Comparison of ENCODE assay signal across 13 cellular contexts in genomic region chr9:100088202-100088601, GRCh38. TPM values are rescaled to one million over a fixed set of nuclear protein-coding genes. Genes with fewer than 3 reads are reported as not detected.
DNase-seq lines count a peak whose midpoint lies in the region; ATAC-seq and TF ChIP-seq lines count a peak whose summit lies in the region.
"Had no signal": no experiment of that assay in that cellular context is flagged by ENCODE, and none has a peak within 500 bp of the region (broad histone marks: within the 10 kb centered on the region; RNA-seq: fewer than 3 reads in every experiment).

No MANE protein-coding gene starts in this region.

- peak overlapping the region; percentile 42 for H3K4me3 Mint-ChIP-seq in activated CD4-positive, alpha-beta T cell treated with anti-CD3 and anti-CD28 coated beads, Interleukin-2, amount 10 ng/mL, durations not matched to agents 24 days and 14 days
- no peak overlapping the region for H3K4me3 Mint-ChIP-seq in activated CD4-positive, alpha-beta T cell treated with anti-CD3 and anti-CD28 coated beads, Interleukin-2, amount 10 ng/mL, durations not matched to agents 7 days and 5 days
- no peak overlapping the region for H3K4me3 Mint-ChIP-seq in activated naive CD8-positive, alpha-beta T cell treated with anti-CD3 and anti-CD28 coated beads for 36 hours
- peak overlapping the region in 6 of 10 donors; percentile 12 to 60 (median 42) for H3K4me3 Mint-ChIP-seq in naive thymus-derived CD4-positive, alpha-beta T cell
- no peak overlapping the region for H3K4me3 Mint-ChIP-seq in mesothelial cell of epicardium
- H3K4me3 Mint-ChIP-seq: type B pancreatic cell had no signal

- H3K4me3 ChIP-seq in Karpas-422 (ENCODE audit: low read length), result no peak overlapping the region
- H3K4me3 ChIP-seq in naive thymus-derived CD4-positive, alpha-beta T cell (ENCODE audit: low read length), result no peak overlapping the region
- H3K4me3 ChIP-seq: A549, left lung had no signal

- no peaks in the 10 kb centered on the region for H3K9me2 ChIP-seq in Karpas-422 (replicated peaks; ENCODE audit: insufficient read depth, low read length)

- no peak overlapping the region for H3K9ac ChIP-seq in Karpas-422 (ENCODE audit: low read length)

- TF ChIP-seq CTCF in mesothelial cell of epicardium (IDR thresholded peaks at IDR 0.05; ENCODE audit: unreplicated experiment) (no peak), GM13976 (IDR thresholded peaks at IDR 0.05; ENCODE audit: borderline replicate concordance, control extremely low read depth, extremely low read depth, insufficient read depth, missing control alignments) (no peak)

- H3K9me3 ChIP-seq in Karpas-422 (ENCODE audit: low read length), result no peaks in the 10 kb centered on the region
- no peaks in the 10 kb centered on the region for H3K9me3 ChIP-seq in naive thymus-derived CD4-positive, alpha-beta T cell (ENCODE audit: control insufficient read depth in 2 of 3, low read length in 3 of 3)
- H3K9me3 ChIP-seq: A549, left lung had no signal

- H3K36me3 Mint-ChIP-seq in activated CD4-positive, alpha-beta T cell treated with anti-CD3 and anti-CD28 coated beads, Interleukin-2, amount 10 ng/mL, durations not matched to agents 24 days and 14 days (ENCODE audit: low read depth), result peaks cover 4% of the 10 kb centered on the region
- H3K36me3 Mint-ChIP-seq in activated CD4-positive, alpha-beta T cell treated with anti-CD3 and anti-CD28 coated beads, Interleukin-2, amount 10 ng/mL, durations not matched to agents 7 days and 5 days (ENCODE audit: low read depth), result peaks cover 3% of the 10 kb centered on the region
- no peaks in the 10 kb centered on the region for H3K36me3 Mint-ChIP-seq in activated naive CD8-positive, alpha-beta T cell treated with anti-CD3 and anti-CD28 coated beads for 36 hours
- H3K36me3 Mint-ChIP-seq in naive thymus-derived CD4-positive, alpha-beta T cell, result no peaks in the 10 kb centered on the region
- H3K36me3 Mint-ChIP-seq in mesothelial cell of epicardium, result no peaks in the 10 kb centered on the region
- H3K36me3 Mint-ChIP-seq: type B pancreatic cell had no signal

- CTCF ChIA-PET in activated CD4-positive, alpha-beta T cell treated with anti-CD3 and anti-CD28 coated beads, Interleukin-2, amount 10 ng/mL, durations not matched to agents 7 days and 5 days (lab: Charles Lee), result no interaction called here
- CTCF ChIA-PET in naive thymus-derived CD4-positive, alpha-beta T cell (lab: Charles Lee), result no interaction called here

- peaks cover 65% of the 10 kb centered on the region for H3K4me1 ChIP-seq in Karpas-422 (ENCODE audit: low read length)
- H3K4me1 ChIP-seq in naive thymus-derived CD4-positive, alpha-beta T cell (ENCODE audit: control insufficient read depth in 2 of 2, insufficient read depth in 2 of 2, low read length in 2 of 2), result peaks cover 30 to 34% of the 10 kb centered on the region in 2 donors
- H3K4me1 ChIP-seq: A549 had no signal

- POLR2A ChIA-PET in activated CD4-positive, alpha-beta T cell treated with anti-CD3 and anti-CD28 coated beads, Interleukin-2, amount 10 ng/mL, durations not matched to agents 7 days and 5 days (lab: Charles Lee), result no interaction called here
- POLR2A ChIA-PET in naive thymus-derived CD4-positive, alpha-beta T cell (lab: Charles Lee), result no interaction called here

- in situ Hi-C loops in GM13976 (cut with MboI; ENCODE audit: low sequenced_read_pairs, unreplicated experiment), result no loop called here

- peak overlapping the region; percentile 3 for H3K4me2 ChIP-seq in Karpas-422 (ENCODE audit: low read depth, low read length, poor library complexity, severe bottlenecking)
- H3K4me2 ChIP-seq: A549 had no signal

- H4K20me1 ChIP-seq in Karpas-422 (ENCODE audit: insufficient read depth, low read depth, low read length), result peaks cover 35% of the 10 kb centered on the region

- intact Hi-C loops in activated CD4-positive, alpha-beta T cell treated with anti-CD3 and anti-CD28 coated beads, Interleukin-2, amount 10 ng/mL, durations not matched to agents 24 days and 14 days (cut with micrococcal nuclease), result loop anchor here (10.0 kb wide), 2 partner anchors 237 to 1033 kb away; no protein-coding TSS in a partner anchor
- intact Hi-C loops in naive thymus-derived CD4-positive, alpha-beta T cell (cut with micrococcal nuclease), result no loop called here

- no peak for ATAC-seq in naive thymus-derived CD4-positive, alpha-beta T cell
- ATAC-seq in HG03469 (IDR thresholded peaks at IDR 0.05; ENCODE audit: unreplicated experiment), result no peak
- ATAC-seq: A549, left lung had no signal

- H3K27me3 Mint-ChIP-seq in activated CD4-positive, alpha-beta T cell treated with anti-CD3 and anti-CD28 coated beads, Interleukin-2, amount 10 ng/mL, durations not matched to agents 24 days and 14 days, result no peaks in the 10 kb centered on the region
- H3K27me3 Mint-ChIP-seq in activated CD4-positive, alpha-beta T cell treated with anti-CD3 and anti-CD28 coated beads, Interleukin-2, amount 10 ng/mL, durations not matched to agents 7 days and 5 days, result no peaks in the 10 kb centered on the region
- H3K27me3 Mint-ChIP-seq in activated naive CD8-positive, alpha-beta T cell treated with anti-CD3 and anti-CD28 coated beads for 36 hours, result no peaks in the 10 kb centered on the region
- H3K27me3 Mint-ChIP-seq in naive thymus-derived CD4-positive, alpha-beta T cell, result no peaks in the 10 kb centered on the region
- no peaks in the 10 kb centered on the region for H3K27me3 Mint-ChIP-seq in mesothelial cell of epicardium (ENCODE audit: low read depth)
- H3K27me3 Mint-ChIP-seq: type B pancreatic cell had no signal

- H3K27ac Mint-ChIP-seq in activated CD4-positive, alpha-beta T cell treated with anti-CD3 and anti-CD28 coated beads, Interleukin-2, amount 10 ng/mL, durations not matched to agents 24 days and 14 days, result peak overlapping the region; percentile 67
- no peak overlapping the region for H3K27ac Mint-ChIP-seq in activated CD4-positive, alpha-beta T cell treated with anti-CD3 and anti-CD28 coated beads, Interleukin-2, amount 10 ng/mL, durations not matched to agents 7 days and 5 days
- H3K27ac Mint-ChIP-seq in activated naive CD8-positive, alpha-beta T cell treated with anti-CD3 and anti-CD28 coated beads for 36 hours, result peak overlapping the region; percentile 63
- peak overlapping the region in 3 of 9 donors; percentile 65 to 74 (median 69) for H3K27ac Mint-ChIP-seq in naive thymus-derived CD4-positive, alpha-beta T cell
- no peak overlapping the region for H3K27ac Mint-ChIP-seq in mesothelial cell of epicardium
- H3K27ac Mint-ChIP-seq: type B pancreatic cell had no signal

- no peak overlapping the region for H3K27ac ChIP-seq in Karpas-422 (ENCODE audit: low read length)
- no peak overlapping the region for H3K27ac ChIP-seq in naive thymus-derived CD4-positive, alpha-beta T cell (ENCODE audit: low read depth, low read length)
- H3K27ac ChIP-seq: A549, left lung had no signal

- H3K9me3 Mint-ChIP-seq in activated CD4-positive, alpha-beta T cell treated with anti-CD3 and anti-CD28 coated beads, Interleukin-2, amount 10 ng/mL, durations not matched to agents 24 days and 14 days, result no peaks in the 10 kb centered on the region
- no peaks in the 10 kb centered on the region for H3K9me3 Mint-ChIP-seq in activated CD4-positive, alpha-beta T cell treated with anti-CD3 and anti-CD28 coated beads, Interleukin-2, amount 10 ng/mL, durations not matched to agents 7 days and 5 days
- no peaks in the 10 kb centered on the region for H3K9me3 Mint-ChIP-seq in activated naive CD8-positive, alpha-beta T cell treated with anti-CD3 and anti-CD28 coated beads for 36 hours
- H3K9me3 Mint-ChIP-seq in naive thymus-derived CD4-positive, alpha-beta T cell, result no peaks in the 10 kb centered on the region
- no peaks in the 10 kb centered on the region for H3K9me3 Mint-ChIP-seq in mesothelial cell of epicardium
- H3K9me3 Mint-ChIP-seq: type B pancreatic cell had no signal

- no peak overlapping the region for H2AFZ ChIP-seq in Karpas-422 (ENCODE audit: low read length)

- H3K27me3 ChIP-seq in Karpas-422 (ENCODE audit: low read length), result no peaks in the 10 kb centered on the region
- no peaks in the 10 kb centered on the region for H3K27me3 ChIP-seq in naive thymus-derived CD4-positive, alpha-beta T cell (ENCODE audit: control insufficient read depth in 2 of 2, insufficient read depth in 2 of 2, low read length in 2 of 2)
- H3K27me3 ChIP-seq: left lung had no signal

- H3K79me2 ChIP-seq in Karpas-422 (ENCODE audit: low read length), result peaks cover 100% of the 10 kb centered on the region

- DNase-seq in activated CD4-positive, alpha-beta T cell treated with anti-CD3 and anti-CD28 coated beads, Interleukin-2, amount 10 ng/mL, durations not matched to agents 24 days and 14 days, result no peak
- DNase-seq in activated CD4-positive, alpha-beta T cell treated with anti-CD3 and anti-CD28 coated beads, Interleukin-2, amount 10 ng/mL, durations not matched to agents 7 days and 5 days, result no peak
- no peak for DNase-seq in Karpas-422
- DNase-seq in activated naive CD8-positive, alpha-beta T cell treated with anti-CD3 and anti-CD28 coated beads for 36 hours, result no peak
- no peak for DNase-seq in naive thymus-derived CD4-positive, alpha-beta T cell
- DNase-seq in mesothelial cell of epicardium (ENCODE audit: low spot score in 2 of 2, unreplicated experiment in 2 of 2), result no peak
- no peak for DNase-seq in GM13976 (ENCODE audit: low spot score)
- DNase-seq: left lung, NCI-H2171 treated with DMSO at 0.1 percent for 48 hours, SW 1271 had no signal

- H3K4me1 Mint-ChIP-seq in activated CD4-positive, alpha-beta T cell treated with anti-CD3 and anti-CD28 coated beads, Interleukin-2, amount 10 ng/mL, durations not matched to agents 24 days and 14 days, result peaks cover 44% of the 10 kb centered on the region
- H3K4me1 Mint-ChIP-seq in activated CD4-positive, alpha-beta T cell treated with anti-CD3 and anti-CD28 coated beads, Interleukin-2, amount 10 ng/mL, durations not matched to agents 7 days and 5 days, result peaks cover 46% of the 10 kb centered on the region
- H3K4me1 Mint-ChIP-seq in activated naive CD8-positive, alpha-beta T cell treated with anti-CD3 and anti-CD28 coated beads for 36 hours, result peaks cover 73% of the 10 kb centered on the region
- H3K4me1 Mint-ChIP-seq in naive thymus-derived CD4-positive, alpha-beta T cell, result peaks cover 51 to 86% (median 79%) of the 10 kb centered on the region in 7 donors
- peaks cover 16% of the 10 kb centered on the region for H3K4me1 Mint-ChIP-seq in mesothelial cell of epicardium

- H3K36me3 ChIP-seq in Karpas-422 (ENCODE audit: insufficient read depth, low read length), result no peaks in the 10 kb centered on the region
- H3K36me3 ChIP-seq in naive thymus-derived CD4-positive, alpha-beta T cell (ENCODE audit: control insufficient read depth in 2 of 3, insufficient read depth in 3 of 3, low read length in 3 of 3), result no peaks in the 10 kb centered on the region
- H3K36me3 ChIP-seq: left lung had no signal

RNA-seq across cellular contexts. Expression of gene ERP44, which starts 10.6 kb away (rescaled TPM):
- 16.4 and 18.7 TPM in 2 replicates for total RNA-seq in activated CD4-positive, alpha-beta T cell treated with anti-CD3 and anti-CD28 coated beads, Interleukin-2, amount 10 ng/mL, durations not matched to agents 24 days and 14 days
- 10 to 100 TPM; 16.9 to 18.8 TPM for total RNA-seq in activated CD4-positive, alpha-beta T cell treated with anti-CD3 and anti-CD28 coated beads, Interleukin-2, amount 10 ng/mL, durations not matched to agents 7 days and 5 days
- 10.3 and 20.9 TPM in 2 replicates for total RNA-seq in Karpas-422 (2014; rRNA removed; shearing (Covaris generic); ENCODE audit: low replicate concordance)
- total RNA-seq in activated naive CD8-positive, alpha-beta T cell treated with anti-CD3 and anti-CD28 coated beads for 36 hours, result 10 to 100 TPM; 11.4 to 11.6 TPM
- total RNA-seq in naive thymus-derived CD4-positive, alpha-beta T cell, result 10 to 100 TPM in 4 of 5 experiments, 1 to 10 TPM in 1; 9.8 to 19.5 (median 15.2) TPM
- polyA plus RNA-seq in naive thymus-derived CD4-positive, alpha-beta T cell, result 10 to 100 TPM; 29.8 to 38.2 TPM
- total RNA-seq in mesothelial cell of epicardium, result 17.5 to 18.3 TPM (median 18.2 TPM) in 3 replicates

RNA-seq across cellular contexts. Expression of gene INVS, which starts 10.8 kb away (rescaled TPM):
- 14.9 and 16.9 TPM in 2 replicates for total RNA-seq in activated CD4-positive, alpha-beta T cell treated with anti-CD3 and anti-CD28 coated beads, Interleukin-2, amount 10 ng/mL, durations not matched to agents 24 days and 14 days
- total RNA-seq in activated CD4-positive, alpha-beta T cell treated with anti-CD3 and anti-CD28 coated beads, Interleukin-2, amount 10 ng/mL, durations not matched to agents 7 days and 5 days, result 10 to 100 TPM; 15.8 to 16.9 TPM
- total RNA-seq in Karpas-422 (2014; rRNA removed; shearing (Covaris generic); ENCODE audit: low replicate concordance), result 25.0 and 33.8 TPM in 2 replicates
- 10 to 100 TPM; 16.4 to 16.8 TPM for total RNA-seq in activated naive CD8-positive, alpha-beta T cell treated with anti-CD3 and anti-CD28 coated beads for 36 hours
- 10 to 100 TPM; 15.0 to 20.8 (median 20.6) TPM for total RNA-seq in naive thymus-derived CD4-positive, alpha-beta T cell
- polyA plus RNA-seq in naive thymus-derived CD4-positive, alpha-beta T cell, result 10 to 100 TPM in 1 of 2 donors, 1 to 10 TPM in 1; 6.2 to 10.2 TPM
- total RNA-seq in mesothelial cell of epicardium, result 24.7 to 27.6 TPM (median 26.0 TPM) in 3 replicates

Comparison
In these comparisons a context has a peak if more than half of its experiments do, and no peak if none do; other contexts are left out.
1. H3K27ac Mint-ChIP-seq: peak in activated CD4-positive, alpha-beta T cell treated with anti-CD3 and anti-CD28 coated beads, Interleukin-2, amount 10 ng/mL, durations not matched to agents 24 days and 14 days (single experiment) and activated naive CD8-positive, alpha-beta T cell treated with anti-CD3 and anti-CD28 coated beads for 36 hours (single experiment); none in activated CD4-positive, alpha-beta T cell treated with anti-CD3 and anti-CD28 coated beads, Interleukin-2, amount 10 ng/mL, durations not matched to agents 7 days and 5 days (single experiment) and mesothelial cell of epicardium (single experiment).
2. H3K4me3 Mint-ChIP-seq: peak in activated CD4-positive, alpha-beta T cell treated with anti-CD3 and anti-CD28 coated beads, Interleukin-2, amount 10 ng/mL, durations not matched to agents 24 days and 14 days (single experiment) and naive thymus-derived CD4-positive, alpha-beta T cell (6 of 10); none in activated CD4-positive, alpha-beta T cell treated with anti-CD3 and anti-CD28 coated beads, Interleukin-2, amount 10 ng/mL, durations not matched to agents 7 days and 5 days (single experiment), activated naive CD8-positive, alpha-beta T cell treated with anti-CD3 and anti-CD28 coated beads for 36 hours (single experiment) and mesothelial cell of epicardium (single experiment).